ENCODE assay signal across 8 cellular contexts in the genomic region with DNA sequence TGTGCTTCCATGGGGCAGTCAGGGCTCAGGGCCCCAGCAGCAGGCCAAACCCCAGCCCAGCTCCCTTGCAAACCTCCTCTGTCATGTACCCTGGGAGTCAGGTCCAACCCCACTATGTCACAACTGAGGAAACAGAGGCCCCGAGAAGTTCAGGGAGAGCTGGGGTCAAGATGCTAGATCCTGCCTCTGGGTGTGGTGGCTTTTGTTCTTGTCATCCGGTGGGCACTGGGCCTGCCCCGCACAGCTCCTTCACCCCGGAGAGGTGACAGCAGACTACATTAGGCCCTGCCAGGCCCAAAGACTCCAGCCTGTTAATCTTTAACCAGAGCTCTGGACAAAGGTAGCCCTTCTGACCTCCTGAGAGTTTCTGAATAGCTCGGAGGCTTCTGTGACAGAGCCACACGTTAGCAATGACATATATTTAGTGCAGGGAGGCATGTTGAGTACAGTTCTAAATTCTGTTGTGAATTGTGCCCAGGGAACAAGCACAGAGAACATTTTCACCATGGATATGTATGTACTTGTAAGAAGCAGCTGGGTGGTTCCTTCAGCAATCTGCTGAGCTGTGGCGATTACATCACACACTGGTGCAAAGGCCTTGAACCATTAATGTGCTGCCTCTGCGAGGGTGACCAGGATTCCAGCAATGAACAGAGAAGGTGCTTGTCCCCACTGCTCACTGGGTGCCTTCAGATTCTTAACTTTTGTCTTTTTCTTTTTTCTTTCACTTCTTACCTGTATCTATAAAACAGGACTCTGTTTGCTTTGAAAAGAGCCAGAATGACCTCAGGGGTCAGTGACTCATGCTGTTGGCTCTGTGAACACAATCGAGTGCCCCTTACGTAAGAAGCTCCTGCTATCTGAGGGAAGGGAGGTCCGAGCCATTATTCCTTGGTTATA.
DNase-seq lines count a peak whose midpoint lies in the region; ATAC-seq and TF ChIP-seq lines count a peak whose summit lies in the region.

No MANE protein-coding gene starts in this region.

- peak; percentile 92 for DNase-seq in LoVo (ENCODE audit: low spot score)
- no peak for DNase-seq in coronary artery (ENCODE audit: low spot score)
- no peak for DNase-seq in NCI-H1048 (lab: John Stamatoyannopoulos, UW)
- no peak for DNase-seq in KBM-7
- no peak for DNase-seq in immature natural killer cell
- no peak for DNase-seq in activated CD4-positive, alpha-beta T cell treated with anti-CD3 and anti-CD28 coated beads for 1 hour

- H3K4me1 Mint-ChIP-seq in immature natural killer cell: no peaks in the 10 kb centered on the region

- no peak overlapping the region for H3K27ac Mint-ChIP-seq in immature natural killer cell

- no peak overlapping the region for H3K4me3 ChIP-seq in coronary artery
- no peak overlapping the region for H3K4me3 ChIP-seq in mucosa of stomach (ENCODE audit: low read length)

- peak overlapping the region; percentile 62 to 75 for H3K27ac ChIP-seq in coronary artery

- TF ChIP-seq CTCF in coronary artery (IDR thresholded peaks at IDR 0.05): no peak

- no peaks in the 10 kb centered on the region for H3K27me3 ChIP-seq in mucosa of stomach (ENCODE audit: control insufficient read depth, insufficient read depth, low read length)

- H3K9ac ChIP-seq in mucosa of stomach (ENCODE audit: low read length): peak overlapping the region; percentile 71

- ATAC-seq in GM19438 (IDR thresholded peaks at IDR 0.05; ENCODE audit: low read depth, unreplicated experiment): peak; percentile 71

- H3K9me3 Mint-ChIP-seq in immature natural killer cell: peaks cover 0 to 4% (median 2%) of the 10 kb centered on the region in 6 donors

- no peaks in the 10 kb centered on the region for H3K36me3 Mint-ChIP-seq in immature natural killer cell

- in situ Hi-C loops in KBM-7 (cut with MboI; ENCODE audit: low pct_unique_long_range_greater_than_20kb, low sequenced_read_pairs): no loop called here

- no peak overlapping the region for H3K4me3 Mint-ChIP-seq in immature natural killer cell

- no peaks in the 10 kb centered on the region for H3K36me3 ChIP-seq in mucosa of stomach (ENCODE audit: control insufficient read depth, insufficient read depth, low read length)

- H3K9me3 ChIP-seq in mucosa of stomach (ENCODE audit: control insufficient read depth, low read length): no peaks in the 10 kb centered on the region

- peaks cover 0 to 3% (median 2%) of the 10 kb centered on the region in 3 donors for H3K27me3 Mint-ChIP-seq in immature natural killer cell (ENCODE audit: low read depth in 3 of 3)

- H3K4me1 ChIP-seq in mucosa of stomach (ENCODE audit: control insufficient read depth, insufficient read depth, low read length): peaks cover 68% of the 10 kb centered on the region
